In genomic region chr21:46188226-46189212, GRCh38 we compare ENCODE assay signal across 1 cellular context.
TF ChIP-seq lines count a peak whose summit lies in the region.

No MANE protein-coding gene starts in this region.

TF ChIP-seq in HepG2, 621 proteins besides CTCF, POLR2A, EP300 and RAD21 (continued from another document):
- TF ChIP-seq KIAA2018 (CRISPR knock-in tag; IDR thresholded peaks at IDR 0.05; ENCODE audit: borderline replicate concordance) (no peak), ZNF816 (CRISPR knock-in tag; IDR thresholded peaks at IDR 0.05; ENCODE audit: borderline replicate concordance) (no peak), NAIF1 (CRISPR knock-in tag; IDR thresholded peaks at IDR 0.05; ENCODE audit: borderline replicate concordance) (no peak), ZNF264 (CRISPR knock-in tag; IDR thresholded peaks at IDR 0.05) (no peak), HNF4A (CRISPR knock-in tag; IDR thresholded peaks at IDR 0.05) (no peak)
